In genomic region chr5:137248476-137248970, GRCh38 we compare ENCODE assay signal across 20 cellular contexts.
"Had no signal": no experiment of that assay in that cellular context is flagged by ENCODE, and none has a peak within 500 bp of the region (broad histone marks: within the 10 kb centered on the region; RNA-seq: fewer than 3 reads in every experiment).

No MANE protein-coding gene starts in this region.

- DNase-seq: activated CD4-positive, alpha-beta T cell treated with anti-CD3 and anti-CD28 coated beads, Interleukin-2, amount 10 ng/mL, durations not matched to agents 24 days and 14 days; activated CD8-positive, alpha-beta memory T cell treated with anti-CD3 and anti-CD28 coated beads, Interleukin-2, amount 10 ng/mL, durations not matched to agents 7 days and 5 days; activated CD8-positive, alpha-beta T cell treated with anti-CD3 and anti-CD28 coated beads for 36 hours; activated effector memory CD4-positive, alpha-beta T cell treated with anti-CD3 and anti-CD28 coated beads, Interleukin-2, amount 50 U/mL, for 16 hours; activated naive CD4-positive, alpha-beta T cell treated with anti-CD3 and anti-CD28 coated beads, Interleukin-2, amount 10 ng/mL, durations not matched to agents 7 days and 5 days; activated naive CD8-positive, alpha-beta T cell treated with anti-CD3 and anti-CD28 coated beads, Interleukin-2, amount 50 U/mL, for 24 hours; activated T-cell treated with anti-CD3 and anti-CD28 coated beads for 4 hours; cortex of kidney; endodermal cell; hippocampal formation; left ventricle myocardium superior; midbrain; natural killer cell; ovary; spleen; stimulated activated CD4-positive, alpha-beta T cell treated with anti-CD3 and anti-CD28 coated beads, Interleukin-4, amount 100 ng/mL, for 1 hour; stimulated activated naive CD4-positive, alpha-beta T cell; testis; trophoblast cell had no signal

- ATAC-seq: activated CD4-positive, CD25-positive, alpha-beta regulatory T cell treated with anti-CD3 and anti-CD28 coated beads, Interleukin-2, amount 50 U/mL, for 24 hours; activated CD8-positive, alpha-beta memory T cell treated with anti-CD3 and anti-CD28 coated beads, Interleukin-2, amount 10 ng/mL, durations not matched to agents 7 days and 5 days; activated CD8-positive, alpha-beta T cell treated with anti-CD3 and anti-CD28 coated beads for 36 hours; activated naive CD8-positive, alpha-beta T cell treated with anti-CD3 and anti-CD28 coated beads, Interleukin-2, amount 50 U/mL, for 24 hours; left ventricle myocardium superior; natural killer cell had no signal
